Comparison of ENCODE assay signal across 10 cellular contexts in genomic region chr1:226405411-226405988, GRCh38. TPM values are rescaled to one million over a fixed set of nuclear protein-coding genes. Genes with fewer than 3 reads are reported as not detected.
DNase-seq lines count a peak whose midpoint lies in the region; ATAC-seq and TF ChIP-seq lines count a peak whose summit lies in the region.
"Had no signal": no experiment of that assay in that cellular context is flagged by ENCODE, and none has a peak within 500 bp of the region (broad histone marks: within the 10 kb centered on the region; RNA-seq: fewer than 3 reads in every experiment).

No MANE protein-coding gene starts in this region.

- no peak overlapping the region for H3K27ac ChIP-seq in upper lobe of right lung

- DNase-seq in activated effector memory CD4-positive, alpha-beta T cell treated with anti-CD3 and anti-CD28 coated beads, Interleukin-2, amount 50 U/mL, for 16 hours: peak; percentile 69
- no peak for DNase-seq in activated effector memory CD4-positive, alpha-beta T cell treated with Interleukin-2 at 50 U/mL for 16 hours
- DNase-seq in MV-4-11 (lab: John Stamatoyannopoulos, UW): peak; percentile 58
- peak; percentile 42 for DNase-seq in stimulated activated CD8-positive, alpha-beta memory T cell treated with anti-CD3 and anti-CD28 coated beads, Interleukin-4, amount 100 ng/mL, for 48 hours
- no peak for DNase-seq in NCI-H526 (lab: John Stamatoyannopoulos, UW)
- DNase-seq in upper lobe of right lung: no peak
- DNase-seq: NCI-H1436 had no signal

- no peaks in the 10 kb centered on the region for H3K27me3 Mint-ChIP-seq in dendritic cell treated with granulocyte-macrophage colony-stimulating factor and Interleukin-4, amounts not matched to agents 40 ng/mL and 50 ng/mL, for 4 days

- ATAC-seq in GM21447 (IDR thresholded peaks at IDR 0.05; ENCODE audit: unreplicated experiment) (no peak), upper lobe of right lung (no peak)
- ATAC-seq: body of pancreas had no signal

- no peak for TF ChIP-seq CTCF in upper lobe of right lung (IDR thresholded peaks at IDR 0.05)

- H3K27ac Mint-ChIP-seq in dendritic cell treated with granulocyte-macrophage colony-stimulating factor and Interleukin-4, amounts not matched to agents 40 ng/mL and 50 ng/mL, for 4 days: peak overlapping the region; percentile 91

- intact Hi-C loops in dendritic cell treated with granulocyte-macrophage colony-stimulating factor and Interleukin-4, amounts not matched to agents 40 ng/mL and 50 ng/mL, for 4 days (cut with micrococcal nuclease): loop anchor here (5.0 to 10.0 kb wide), 2 partner anchors 98 to 631 kb away; partner anchors contain the start of genes LIN9 and SRP9
- intact Hi-C loops in upper lobe of right lung (cut with DNase I): no loop called here

- no peak overlapping the region for H3K4me3 ChIP-seq in upper lobe of right lung

- no peaks in the 10 kb centered on the region for H3K9me3 Mint-ChIP-seq in dendritic cell treated with granulocyte-macrophage colony-stimulating factor and Interleukin-4, amounts not matched to agents 40 ng/mL and 50 ng/mL, for 4 days

- H3K36me3 Mint-ChIP-seq in dendritic cell treated with granulocyte-macrophage colony-stimulating factor and Interleukin-4, amounts not matched to agents 40 ng/mL and 50 ng/mL, for 4 days (ENCODE audit: low read depth): peaks cover 38% of the 10 kb centered on the region

- H3K4me3 Mint-ChIP-seq in dendritic cell treated with granulocyte-macrophage colony-stimulating factor and Interleukin-4, amounts not matched to agents 40 ng/mL and 50 ng/mL, for 4 days: peak overlapping the region; percentile 54

- H3K4me1 Mint-ChIP-seq in dendritic cell treated with granulocyte-macrophage colony-stimulating factor and Interleukin-4, amounts not matched to agents 40 ng/mL and 50 ng/mL, for 4 days (ENCODE audit: low read depth): peaks cover 52% of the 10 kb centered on the region

- H3K36me3 ChIP-seq in upper lobe of right lung: peaks cover 17% of the 10 kb centered on the region

- H3K27me3 ChIP-seq in upper lobe of right lung: no peaks in the 10 kb centered on the region
- H3K27me3 ChIP-seq: body of pancreas had no signal

- H3K9me3 ChIP-seq in upper lobe of right lung: no peaks in the 10 kb centered on the region
- H3K9me3 ChIP-seq: body of pancreas had no signal

- peaks cover 30% of the 10 kb centered on the region for H3K4me1 ChIP-seq in upper lobe of right lung

RNA-seq across cellular contexts. Expression of gene PARP1, which starts 2.4 kb away (rescaled TPM):
- total RNA-seq in upper lobe of right lung: 64.6 TPM

Comparison
In these comparisons a context has a peak if more than half of its experiments do, and no peak if none do; other contexts are left out.
1. DNase-seq: peak in activated effector memory CD4-positive, alpha-beta T cell treated with anti-CD3 and anti-CD28 coated beads, Interleukin-2, amount 50 U/mL, for 16 hours (single experiment), MV-4-11 (single experiment) and stimulated activated CD8-positive, alpha-beta memory T cell treated with anti-CD3 and anti-CD28 coated beads, Interleukin-4, amount 100 ng/mL, for 48 hours (single experiment); none in activated effector memory CD4-positive, alpha-beta T cell treated with Interleukin-2 at 50 U/mL for 16 hours (single experiment), NCI-H526 (0 of 2) and upper lobe of right lung (single experiment).